In genomic region chr20:23640873-23641667, GRCh38 we compare ENCODE assay signal across 20 cellular contexts. TPM values are rescaled to one million over a fixed set of nuclear protein-coding genes. Genes with fewer than 3 reads are reported as not detected.
DNase-seq lines count a peak whose midpoint lies in the region; ATAC-seq, FAIRE-seq and TF ChIP-seq lines count a peak whose summit lies in the region.
"Had no signal": no experiment of that assay in that cellular context is flagged by ENCODE, and none has a peak within 500 bp of the region (broad histone marks: within the 10 kb centered on the region; RNA-seq: fewer than 3 reads in every experiment).

No MANE protein-coding gene starts in this region.

- peak overlapping the region; percentile 23 for H3K4me3 Mint-ChIP-seq in neural crest cell
- H3K4me3 Mint-ChIP-seq: CD4-positive, alpha-beta T cell had no signal

- peaks cover 11% of the 10 kb centered on the region for H3K4me1 Mint-ChIP-seq in neural crest cell

- no peak overlapping the region for H2AFZ ChIP-seq in GM12878 (ENCODE audit: control insufficient read depth, low read depth, low read length)

- 32% methylated on average over 8 of the region's 8 CpGs for WGBS in GM12878 (ENCODE audit: insufficient coverage, insufficient replicate concordance, low lambda C conversion rate, missing lambda C conversion rate)

- peak overlapping the region; percentile 65 to 87 (median 78) for H3K4me2 ChIP-seq in BLaER1 treated with 17β-estradiol and CSF1 and Interleukin-3, amounts not matched to agents 10 nM and 100 nM
- peak overlapping the region; percentile 12; the same call in 1 of the 2 replicates for H3K4me2 ChIP-seq in GM12878 (ENCODE audit: control insufficient read depth, insufficient read depth)

- H3K27me3 Mint-ChIP-seq in neural crest cell (ENCODE audit: low read depth): no peaks in the 10 kb centered on the region

- no peaks in the 10 kb centered on the region; a peak in 1 of 22 replicates for H3K27me3 ChIP-seq in BLaER1 treated with 17β-estradiol and CSF1 and Interleukin-3, amounts not matched to agents 10 nM and 100 nM
- H3K27me3 ChIP-seq in GM12878 (replicated peaks in 1 of 2; ENCODE audit: control insufficient read depth in 2 of 2, insufficient read depth in 2 of 2, low read length in 1 of 2): no peaks in the 10 kb centered on the region
- H3K27me3 ChIP-seq: Peyer's patch had no signal

- POLR2A ChIA-PET in GM12878 (lab: Charles Lee): no interaction called here

- BruUV-seq in GM12878 (replicated peaks; lab: Mats Ljungman, UMichigan): no TSS peak

- TF ChIP-seq EP300 in GM12878 (IDR thresholded peaks at IDR 0.05; ENCODE audit: borderline replicate concordance in 1 of 2, control insufficient read depth in 1 of 2, low read depth in 2 of 2, low read length in 2 of 2): no peak

- H3K36me3 ChIP-seq in BLaER1 treated with 17β-estradiol and CSF1 and Interleukin-3, amounts not matched to agents 10 nM and 100 nM: no peaks in the 10 kb centered on the region
- no peaks in the 10 kb centered on the region for H3K36me3 ChIP-seq in GM12878 (ENCODE audit: control insufficient read depth in 2 of 2, insufficient read depth in 2 of 2, low read length in 1 of 2)
- H3K36me3 ChIP-seq: Peyer's patch had no signal

- RAD21 ChIA-PET in GM12878 (lab: Charles Lee; ENCODE audit: unreplicated experiment): no interaction called here

- no peak for FAIRE-seq in GM12878 (lab: Jason Lieb, UNC)
- FAIRE-seq: G401.6, H54 had no signal

- peak overlapping the region in 2 of 11 experiments; percentile 7 to 61; a peak in 2 of 22 replicates for H3K9ac ChIP-seq in BLaER1 treated with 17β-estradiol and CSF1 and Interleukin-3, amounts not matched to agents 10 nM and 100 nM
- H3K9ac ChIP-seq in GM12878 (ENCODE audit: control insufficient read depth, insufficient read depth, low read length): no peak overlapping the region

- no peak overlapping the region for H3K4me3 ChIP-seq in BLaER1 treated with 17β-estradiol and CSF1 and Interleukin-3, amounts not matched to agents 10 nM and 100 nM
- no peak overlapping the region for H3K4me3 ChIP-seq in GM12878
- H3K4me3 ChIP-seq: Peyer's patch had no signal

- TF ChIP-seq RAD21 in GM12878 (IDR thresholded peaks at IDR 0.05; ENCODE audit: insufficient read depth, low read depth, low read length): no peak

- CTCF ChIA-PET in GM12878 (lab: Yijun Ruan, JAX): no interaction called here

- intact Hi-C loops in GM12878 (cut with micrococcal nuclease; ENCODE audit: unreplicated experiment): no loop called here

- SMC1A ChIA-PET in GM12878 (lab: Charles Lee; ENCODE audit: uncharacterized antibody, unreplicated experiment): no interaction called here

- H4K20me1 ChIP-seq in BLaER1 treated with 17β-estradiol and CSF1 and Interleukin-3, amounts not matched to agents 10 nM and 100 nM: peaks cover 0 to 11% (median 6%) of the 10 kb centered on the region in 11 experiments; a peak in 11 of 22 replicates
- no peaks in the 10 kb centered on the region for H4K20me1 ChIP-seq in GM12878 (ENCODE audit: control insufficient read depth, insufficient read depth)

- peak overlapping the region in 6 of 11 experiments; percentile 38 to 73 (median 56); a peak in 11 of 22 replicates for H3K27ac ChIP-seq in BLaER1 treated with 17β-estradiol and CSF1 and Interleukin-3, amounts not matched to agents 10 nM and 100 nM
- H3K27ac ChIP-seq in GM12878 (ENCODE audit: control insufficient read depth, insufficient read depth): no peak overlapping the region

- no peaks in the 10 kb centered on the region for H3K36me3 Mint-ChIP-seq in neural crest cell (ENCODE audit: low read depth)

- H3K4me1 ChIP-seq in BLaER1 treated with 17β-estradiol and CSF1 and Interleukin-3, amounts not matched to agents 10 nM and 100 nM: peaks cover 63 to 84% (median 71%) of the 10 kb centered on the region in 10 experiments
- H3K4me1 ChIP-seq in GM12878 (ENCODE audit: control insufficient read depth, insufficient read depth, low read length): peaks cover 44% of the 10 kb centered on the region

- TF ChIP-seq CTCF in GM12878 (IDR thresholded peaks at IDR 0.05 in 2 of 3, conservative IDR thresholded peaks at IDR 0.05 in 1 of 3; ENCODE audit: control insufficient read depth in 2 of 3, extremely low read depth in 1 of 3, insufficient read depth in 1 of 3, low read depth in 3 of 3, low read length in 3 of 3) (no peak), neural crest cell (conservative IDR thresholded peaks at IDR 0.05) (no peak)

- no peak for TF ChIP-seq POLR2A in GM12878 (IDR thresholded peaks at IDR 0.05; ENCODE audit: low read depth, low read length)

- DNase-seq in GM12878 (ENCODE audit: low read depth, low spot score) (no peak), neural crest cell (ENCODE audit: low read depth, low spot score) (no peak), hippocampal formation (lab: John Stamatoyannopoulos, UW) (no peak), G401 (ENCODE audit: low spot score) (no peak), NCI-H226 (no peak)
- DNase-seq: Calu3; CD4-positive, alpha-beta T cell; DMS79; Kasumi-1; NCI-H146; NCI-H2107; NCI-H748 treated with DMSO at 0.1 percent for 48 hours; Peyer's patch; SHP77 treated with DMSO at 0.1 percent for 48 hours had no signal

- H3K9me3 ChIP-seq in BLaER1 treated with 17β-estradiol and CSF1 and Interleukin-3, amounts not matched to agents 10 nM and 100 nM (replicated peaks in 1 of 11): 0 out of 22 replicates have a peak, but pooled peaks cover 0 to 4% (median 0%) of the 10 kb centered on the region in 11 experiments
- no peaks in the 10 kb centered on the region; the same call in 1 of the 3 replicates for H3K9me3 ChIP-seq in GM12878 (replicated peaks; ENCODE audit: control insufficient read depth, insufficient read depth, low read length)
- H3K9me3 ChIP-seq: Peyer's patch had no signal

- ATAC-seq in GM21515 (IDR thresholded peaks at IDR 0.05; ENCODE audit: unreplicated experiment) (peak; percentile 30), GM12878 (peak; percentile 8; the same call in 1 of the 3 replicates), HG02763 (IDR thresholded peaks at IDR 0.05; ENCODE audit: unreplicated experiment) (no peak)

- no peak overlapping the region for H3K27ac Mint-ChIP-seq in neural crest cell (ENCODE audit: unreplicated experiment)
- H3K27ac Mint-ChIP-seq: CD4-positive, alpha-beta T cell had no signal

- H3K79me2 ChIP-seq in GM12878 (ENCODE audit: control insufficient read depth, insufficient read depth, low read length): no peaks in the 10 kb centered on the region

- no peaks in the 10 kb centered on the region for H3K9me3 Mint-ChIP-seq in neural crest cell
- H3K9me3 Mint-ChIP-seq: CD4-positive, alpha-beta T cell had no signal

- in situ Hi-C loops in GM12878 (cut with MboI): no loop called here
- in situ Hi-C loops in G401 (cut with HindIII; ENCODE audit: low sequenced_read_pairs): no loop called here

RNA-seq across cellular contexts. Expression of gene CST3, which starts 3.3 kb away (rescaled TPM):
- 8.0 and 8.9 TPM in 2 replicates for total RNA-seq in GM12878 (2013; cell fraction: nucleolus; rRNA removed)
- 54.0 and 74.3 TPM in 2 replicates for total RNA-seq in GM12878 (2014; rRNA removed)
- total RNA-seq in GM12878 (2014; rRNA removed; fragmentation: Illumina TruSeq; extraction: Trizol): 35.1 and 35.5 TPM in 2 replicates
- total RNA-seq in GM12878 (2021): 114 and 115 TPM in 2 replicates
- polyA plus RNA-seq in GM12878 (2011; ENCODE audit: low read depth): 12.4 TPM
- polyA plus RNA-seq in GM12878 (2011; rRNA removed): 8.5 and 20.4 TPM in 2 replicates
- polyA plus RNA-seq in GM12878 (2011; cell fraction: cytosol; rRNA removed): 37.8 and 46.4 TPM in 2 replicates
- 14.0 and 16.1 TPM in 2 replicates for polyA plus RNA-seq in GM12878 (2011; cell fraction: nucleus; rRNA removed)
- 22.5 and 28.0 TPM in 2 replicates for polyA plus RNA-seq in GM12878 (2012)
- polyA plus RNA-seq in GM12878 (2014; fragmentation: Illumina TruSeq; extraction: Trizol): 18.6 and 41.3 TPM in 2 replicates
- 10 to 100 TPM; 11.8 to 22.2 TPM for polyA plus RNA-seq in GM12878 (2014; fragmentation: Nextera tagmentation; extraction: Ambion mirVana)
- 112 and 116 TPM in 2 replicates for polyA plus RNA-seq in GM12878 (2014; rRNA removed)
- polyA plus RNA-seq in GM12878 (2016; fragmentation: Nextera tagmentation; extraction: Ambion mirVana): 100 to 1,000 TPM; 122 to 127 TPM
- polyA minus RNA-seq in GM12878 (2011; rRNA and poly(A)+ RNA removed): 11.7 and 21.1 TPM in 2 replicates
- 18.3 TPM in 2 replicates for polyA minus RNA-seq in GM12878 (2011; cell fraction: cytosol; rRNA and poly(A)+ RNA removed)
- polyA minus RNA-seq in GM12878 (2011; cell fraction: nucleus; rRNA and poly(A)+ RNA removed): 3.8 and 4.5 TPM in 2 replicates
- 145 and 146 TPM in 2 replicates for total RNA-seq in neural crest cell
- total RNA-seq in G401 (2014; rRNA removed; shearing (Covaris generic)): 26.7 and 56.5 TPM in 2 replicates

RNA-seq across cellular contexts. Expression of gene CST9, which starts 35.4 kb away (rescaled TPM):
- not detected in 2 replicates for total RNA-seq in GM12878 (2013; cell fraction: nucleolus; rRNA removed)
- total RNA-seq in GM12878 (2014; rRNA removed) (not detected in 2 replicates), GM12878 (2014; rRNA removed; fragmentation: Illumina TruSeq; extraction: Trizol) (not detected in 2 replicates), GM12878 (2021) (not detected in 2 replicates), neural crest cell (not detected in 2 replicates)
- polyA plus RNA-seq in GM12878 (2011; ENCODE audit: low read depth): not detected
- polyA plus RNA-seq in GM12878 (2011; rRNA removed) (not detected in 2 replicates), GM12878 (2014; fragmentation: Illumina TruSeq; extraction: Trizol) (not detected in 2 replicates), GM12878 (2014; fragmentation: Nextera tagmentation; extraction: Ambion mirVana) (not detected), GM12878 (2014; rRNA removed) (not detected in 2 replicates), GM12878 (2016; fragmentation: Nextera tagmentation; extraction: Ambion mirVana) (not detected)
- not detected in 2 replicates for polyA plus RNA-seq in GM12878 (2011; cell fraction: cytosol; rRNA removed)
- polyA plus RNA-seq in GM12878 (2011; cell fraction: nucleus; rRNA removed): not detected in 2 replicates
- not detected in 2 replicates for polyA plus RNA-seq in GM12878 (2012)
- not detected in 2 replicates for polyA minus RNA-seq in GM12878 (2011; rRNA and poly(A)+ RNA removed)
- not detected in 2 replicates for polyA minus RNA-seq in GM12878 (2011; cell fraction: cytosol; rRNA and poly(A)+ RNA removed)
- not detected in 2 replicates for polyA minus RNA-seq in GM12878 (2011; cell fraction: nucleus; rRNA and poly(A)+ RNA removed)
- total RNA-seq in G401 (2014; rRNA removed; shearing (Covaris generic)): not detected in 2 replicates
- total RNA-seq: A673; Calu3; CD4-positive, alpha-beta T cell; Peyer's patch had no signal

RNA-seq across cellular contexts. Expression of gene CST4, which starts 47.8 kb away (rescaled TPM):
- total RNA-seq in GM12878 (2013; cell fraction: nucleolus; rRNA removed): not detected in 2 replicates
- not detected in 2 replicates for total RNA-seq in GM12878 (2014; rRNA removed)
- not detected in 2 replicates for total RNA-seq in GM12878 (2014; rRNA removed; fragmentation: Illumina TruSeq; extraction: Trizol)
- not detected in 2 replicates for total RNA-seq in GM12878 (2021)
- polyA plus RNA-seq in GM12878 (2011; ENCODE audit: low read depth): not detected
- not detected in 2 replicates for polyA plus RNA-seq in GM12878 (2011; rRNA removed)
- not detected in 2 replicates for polyA plus RNA-seq in GM12878 (2011; cell fraction: cytosol; rRNA removed)
- not detected in 2 replicates for polyA plus RNA-seq in GM12878 (2011; cell fraction: nucleus; rRNA removed)
- not detected in 2 replicates for polyA plus RNA-seq in GM12878 (2012)
- not detected in 2 replicates for polyA plus RNA-seq in GM12878 (2014; fragmentation: Illumina TruSeq; extraction: Trizol)
- polyA plus RNA-seq in GM12878 (2014; fragmentation: Nextera tagmentation; extraction: Ambion mirVana): not detected
- polyA plus RNA-seq in GM12878 (2014; rRNA removed): not detected in 2 replicates
- not detected for polyA plus RNA-seq in GM12878 (2016; fragmentation: Nextera tagmentation; extraction: Ambion mirVana)
- polyA minus RNA-seq in GM12878 (2011; rRNA and poly(A)+ RNA removed): not detected in 2 replicates
- polyA minus RNA-seq in GM12878 (2011; cell fraction: cytosol; rRNA and poly(A)+ RNA removed): not detected in 2 replicates
- not detected in 2 replicates for polyA minus RNA-seq in GM12878 (2011; cell fraction: nucleus; rRNA and poly(A)+ RNA removed)
- not detected in 2 replicates for total RNA-seq in neural crest cell
- total RNA-seq in G401 (2014; rRNA removed; shearing (Covaris generic)): not detected in 2 replicates
- total RNA-seq: A673; Calu3; CD4-positive, alpha-beta T cell; Peyer's patch had no signal
